Comparison of ENCODE assay signal across 17 cellular contexts in the genomic region with DNA sequence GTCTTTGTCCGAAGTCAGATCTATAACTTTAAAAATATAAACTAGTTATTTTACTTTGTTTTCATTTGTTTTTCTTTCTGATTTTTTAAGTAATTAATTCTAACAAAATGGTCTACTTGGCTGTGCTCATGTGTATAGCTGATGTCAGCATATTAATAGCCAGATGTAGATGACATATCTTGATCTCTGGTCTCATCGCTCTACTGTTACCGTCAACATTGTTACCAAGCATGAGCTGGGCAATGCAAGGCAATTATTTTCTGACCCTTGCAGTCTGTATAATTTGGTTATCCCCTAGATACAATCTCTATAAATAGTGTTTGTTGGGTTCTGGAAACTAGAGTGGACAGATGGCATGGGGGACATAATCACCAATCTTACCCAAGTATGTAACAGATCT.
DNase-seq lines count a peak whose midpoint lies in the region; ATAC-seq and TF ChIP-seq lines count a peak whose summit lies in the region.
"Had no signal": no experiment of that assay in that cellular context is flagged by ENCODE, and none has a peak within 500 bp of the region (broad histone marks: within the 10 kb centered on the region; RNA-seq: fewer than 3 reads in every experiment).

No MANE protein-coding gene starts in this region.

- DNase-seq in DMS 273 treated with DMSO at 0.1 percent for 48 hours (lab: John Stamatoyannopoulos, UW) (peak; percentile 83), NCI-H2227 treated with DMSO at 0.1 percent for 48 hours (lab: John Stamatoyannopoulos, UW) (peak; percentile 2), myocyte (ENCODE audit: low read depth) (peak; percentile 11), SHP77 (lab: John Stamatoyannopoulos, UW) (no peak), SKM-1 (lab: John Stamatoyannopoulos, UW; ENCODE audit: unreplicated experiment) (no peak)
- DNase-seq: Calu3, HCEC 1CT, KBM-7, MG63, NCI-H2029 treated with DMSO at 0.1 percent for 48 hours, NCI-H345, NCI-H510A treated with DMSO at 0.1 percent for 48 hours, SIG-M5, T-cell had no signal

- ATAC-seq in SK-N-SH treated with all-trans-retinoic acid at 6 μM for 48 hours (peak; percentile 75; the same call in 2 of the 3 replicates), HG02981 (IDR thresholded peaks at IDR 0.05; ENCODE audit: unreplicated experiment) (no peak)
- ATAC-seq: Panc1, T-cell had no signal

TF ChIP-seq in SK-N-SH treated with all-trans-retinoic acid at 6 μM for 48 hours, 23 proteins besides CTCF, POLR2A, EP300 and RAD21:
- TF ChIP-seq SNAI2 (CRISPR knock-in tag; IDR thresholded peaks at IDR 0.05) = no peak
- TF ChIP-seq ZNF70 (CRISPR knock-in tag; IDR thresholded peaks at IDR 0.05) = no peak
- no peak for TF ChIP-seq TOX (CRISPR knock-in tag; IDR thresholded peaks at IDR 0.05; ENCODE audit: borderline replicate concordance)
- TF ChIP-seq ESRRG (CRISPR knock-in tag; IDR thresholded peaks at IDR 0.05) = no peak
- no peak for TF ChIP-seq ISL1 (CRISPR knock-in tag; IDR thresholded peaks at IDR 0.05)
- peak; percentile 86 for TF ChIP-seq TCF4 (CRISPR knock-in tag; IDR thresholded peaks at IDR 0.05; ENCODE audit: borderline replicate concordance)
- no peak for TF ChIP-seq PPARA (CRISPR knock-in tag; IDR thresholded peaks at IDR 0.05; ENCODE audit: borderline replicate concordance)

Comparison
In these comparisons a context has a peak if more than half of its experiments do, and no peak if none do; other contexts are left out.
1. DNase-seq: peak in DMS 273 treated with DMSO at 0.1 percent for 48 hours (single experiment), NCI-H2227 treated with DMSO at 0.1 percent for 48 hours (single experiment) and myocyte (single experiment); none in SHP77 (0 of 2) and SKM-1 (single experiment).